ENCODE assay signal across 36 cellular contexts in the genomic region with DNA sequence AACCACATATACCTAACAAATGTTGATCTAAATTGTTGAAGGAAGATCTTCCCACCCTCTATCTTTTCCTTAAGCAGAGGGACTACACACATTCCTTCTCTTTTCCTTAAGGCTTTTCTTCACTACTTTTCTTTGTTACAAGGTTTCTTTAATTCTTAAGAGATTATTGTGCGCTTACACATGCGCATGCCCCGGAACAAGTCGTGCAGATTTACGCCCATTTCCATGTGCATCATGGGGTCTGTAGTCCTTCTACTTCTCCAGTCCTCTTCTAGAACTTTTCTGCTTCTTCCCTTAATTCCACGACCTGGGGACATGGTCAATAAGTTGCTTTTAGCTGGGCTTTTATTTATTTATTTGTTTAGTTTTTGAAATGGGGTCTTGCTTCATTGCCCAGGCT. TPM values are rescaled to one million over a fixed set of nuclear protein-coding genes. Genes with fewer than 3 reads are reported as not detected.
DNase-seq lines count a peak whose midpoint lies in the region; ATAC-seq, FAIRE-seq and TF ChIP-seq lines count a peak whose summit lies in the region.
"Had no signal": no experiment of that assay in that cellular context is flagged by ENCODE, and none has a peak within 500 bp of the region (broad histone marks: within the 10 kb centered on the region; RNA-seq: fewer than 3 reads in every experiment).

No MANE protein-coding gene starts in this region.

- no peaks in the 10 kb centered on the region for H3K9me3 Mint-ChIP-seq in activated naive CD4-positive, alpha-beta T cell treated with anti-CD3 and anti-CD28 coated beads, Interleukin-2, amount 50 U/mL, for 24 hours
- no peaks in the 10 kb centered on the region for H3K9me3 Mint-ChIP-seq in MCF 10A (ENCODE audit: unreplicated experiment)
- H3K9me3 Mint-ChIP-seq: CD4-positive, alpha-beta memory T cell; CD4-positive, alpha-beta T cell; CD8-positive, alpha-beta T cell had no signal

- no peak overlapping the region for H3K4me3 ChIP-seq in HEK293 (ENCODE audit: low read depth, low read length)
- no peak overlapping the region for H3K4me3 ChIP-seq in K562
- H3K4me3 ChIP-seq: A549; BLaER1; BLaER1 treated with 17β-estradiol and CSF1 and Interleukin-3, amounts not matched to agents 10 nM and 100 nM had no signal

- H3K36me3 Mint-ChIP-seq in activated naive CD4-positive, alpha-beta T cell treated with anti-CD3 and anti-CD28 coated beads, Interleukin-2, amount 50 U/mL, for 24 hours = peaks cover 2% of the 10 kb centered on the region
- H3K36me3 Mint-ChIP-seq in MCF 10A (ENCODE audit: insufficient read depth, unreplicated experiment) = peaks cover 10% of the 10 kb centered on the region
- H3K36me3 Mint-ChIP-seq: CD4-positive, alpha-beta memory T cell; CD4-positive, CD25-positive, alpha-beta regulatory T cell; CD8-positive, alpha-beta memory T cell; CD8-positive, alpha-beta T cell had no signal

- intact Hi-C loops in K562 (cut with micrococcal nuclease) = no loop called here
- intact Hi-C loops in MCF 10A (cut with micrococcal nuclease) = no loop called here

- no peak for DNase-seq in activated naive CD4-positive, alpha-beta T cell treated with Interleukin-2 at 50 U/mL for 16 hours
- no peak for DNase-seq in K562 (ENCODE audit: extremely low read depth in 1 of 4, low spot score in 3 of 4)
- DNase-seq in NCI-H128 (lab: John Stamatoyannopoulos, UW; ENCODE audit: unreplicated experiment) = no peak
- no peak for DNase-seq in MCF 10A (ENCODE audit: unreplicated experiment)
- DNase-seq: 8988T; ACHN; AML-193; BE2C; C1 segment of cervical spinal cord; Caco-2; Calu3; CD4-positive, alpha-beta memory T cell; CD4-positive, alpha-beta T cell; CD4-positive, CD25-positive, alpha-beta regulatory T cell; CD8-positive, alpha-beta memory T cell; CD8-positive, alpha-beta T cell; COR-L47; DMS 273 treated with DMSO at 0.1 percent for 48 hours; DMS153; DMS53; DMS79; DMS79 treated with DMSO at 0.1 percent for 48 hours; DND-41; EL had no signal

- no peak for ATAC-seq in K562
- ATAC-seq: A549; CD8-positive, alpha-beta T cell had no signal

- no peak for TF ChIP-seq POLR2A in K562 (conservative IDR thresholded peaks at IDR 0.05)

- H3K27ac ChIP-seq in HEK293 (ENCODE audit: extremely low read depth, low read depth, low read length) (no peak overlapping the region), K562 (ENCODE audit: extremely low read depth, low read depth, low read length) (no peak overlapping the region)
- H3K27ac ChIP-seq: 22Rv1; A549; BLaER1; BLaER1 treated with 17β-estradiol and CSF1 and Interleukin-3, amounts not matched to agents 10 nM and 100 nM; C4-2B had no signal

- WGBS in K562 (ENCODE audit: insufficient coverage, low coverage, missing lambda C conversion rate) = 8% methylated on average over 6 of the region's 6 CpGs

- peaks cover 5% of the 10 kb centered on the region for H3K4me1 Mint-ChIP-seq in activated naive CD4-positive, alpha-beta T cell treated with anti-CD3 and anti-CD28 coated beads, Interleukin-2, amount 50 U/mL, for 24 hours
- peaks cover 11% of the 10 kb centered on the region for H3K4me1 Mint-ChIP-seq in MCF 10A (ENCODE audit: insufficient read depth, unreplicated experiment)

- H2AFZ ChIP-seq in K562 (ENCODE audit: low read depth, low read length) = no peak overlapping the region

- TF ChIP-seq RAD21 in K562 (CRISPR knock-in tag; conservative IDR thresholded peaks at IDR 0.05 in 1 of 2, IDR thresholded peaks at IDR 0.05 in 1 of 2) = no peak

- TF ChIP-seq CTCF in HEK293 (tag by site-specific recombination; IDR thresholded peaks at IDR 0.05) = no peak
- TF ChIP-seq CTCF in K562 (IDR thresholded peaks at IDR 0.05 in 2 of 3, conservative IDR thresholded peaks at IDR 0.05 in 1 of 3; ENCODE audit: insufficient read depth in 2 of 3, low read depth in 1 of 3, low read length in 3 of 3) = no peak
- TF ChIP-seq CTCF in MCF 10A (IDR thresholded peaks at IDR 0.05; ENCODE audit: unreplicated experiment) = no peak

- H3K9ac ChIP-seq in K562 (ENCODE audit: insufficient read depth in 1 of 2, low read depth in 2 of 2, low read length in 2 of 2) = no peak overlapping the region
- H3K9ac ChIP-seq: BLaER1; BLaER1 treated with 17β-estradiol and CSF1 and Interleukin-3, amounts not matched to agents 10 nM and 100 nM had no signal

- H3K9me1 ChIP-seq in K562 (ENCODE audit: control insufficient read depth, insufficient read depth, low read length) = no peaks in the 10 kb centered on the region

- H3K4me2 ChIP-seq in K562 (ENCODE audit: insufficient read depth, low read length) = no peak overlapping the region
- H3K4me2 ChIP-seq: A549; BLaER1; BLaER1 treated with 17β-estradiol and CSF1 and Interleukin-3, amounts not matched to agents 10 nM and 100 nM had no signal

- TF ChIP-seq EP300 in K562 (IDR thresholded peaks at IDR 0.05; ENCODE audit: low read length) = no peak

- peaks cover 14% of the 10 kb centered on the region for H3K27me3 Mint-ChIP-seq in activated naive CD4-positive, alpha-beta T cell treated with anti-CD3 and anti-CD28 coated beads, Interleukin-2, amount 50 U/mL, for 24 hours
- peaks cover 50% of the 10 kb centered on the region for H3K27me3 Mint-ChIP-seq in MCF 10A (ENCODE audit: insufficient read depth, unreplicated experiment)

- BruUV-seq in K562 (replicated peaks; lab: Mats Ljungman, UMichigan) (no TSS peak), MCF 10A (replicated peaks; lab: Mats Ljungman, UMichigan) (no TSS peak)

- CTCF ChIA-PET in HEK293 (lab: Yijun Ruan, JAX) (interaction anchor here (0.7 to 1.0 kb wide), 2 partner anchors 496 to 519 kb away, joined by 3 read pairs; no protein-coding TSS in a partner anchor), K562 (lab: Yijun Ruan, JAX; ENCODE audit: low intra/inter-chr PET ratio) (interaction anchor here (0.6 kb wide), 1 partner anchor 505 kb away, joined by 3 read pairs; no protein-coding TSS in a partner anchor), MCF 10A (lab: Yijun Ruan, JAX) (interaction anchor here (0.8 to 1.6 kb wide), 4 partner anchors 33 to 347 kb away, joined by 3 to 4 read pairs (median 4); no protein-coding TSS in a partner anchor)

- H3K4me1 ChIP-seq in HEK293 (ENCODE audit: control insufficient read depth, insufficient read depth, low read length) = no peaks in the 10 kb centered on the region
- H3K4me1 ChIP-seq in K562 (replicated peaks in 1 of 2; ENCODE audit: control insufficient read depth in 2 of 2, insufficient read depth in 2 of 2, low read length in 2 of 2) = peaks cover 0 to 11% of the 10 kb centered on the region in 2 experiments; a peak in 3 of 5 replicates
- H3K4me1 ChIP-seq: BE2C had no signal

- in situ Hi-C loops in K562 (cut with MboI) = no loop called here

- no peaks in the 10 kb centered on the region for H3K79me2 ChIP-seq in K562 (ENCODE audit: control insufficient read depth, insufficient read depth, low read length)

- peak overlapping the region; percentile 44 for H3K27ac Mint-ChIP-seq in activated naive CD4-positive, alpha-beta T cell treated with anti-CD3 and anti-CD28 coated beads, Interleukin-2, amount 50 U/mL, for 24 hours
- H3K27ac Mint-ChIP-seq in MCF 10A (ENCODE audit: low read depth, unreplicated experiment) = no peak overlapping the region
- H3K27ac Mint-ChIP-seq: B cell; CD14-positive monocyte; CD4-positive, alpha-beta memory T cell; CD4-positive, alpha-beta T cell; CD4-positive, CD25-positive, alpha-beta regulatory T cell; CD8-positive, alpha-beta T cell had no signal

- H3K4me3 Mint-ChIP-seq in activated naive CD4-positive, alpha-beta T cell treated with anti-CD3 and anti-CD28 coated beads, Interleukin-2, amount 50 U/mL, for 24 hours = no peak overlapping the region
- no peak overlapping the region for H3K4me3 Mint-ChIP-seq in MCF 10A (ENCODE audit: unreplicated experiment)
- H3K4me3 Mint-ChIP-seq: B cell; CD4-positive, alpha-beta memory T cell; CD4-positive, alpha-beta T cell; CD8-positive, alpha-beta T cell had no signal

- peaks cover 16 to 65% of the 10 kb centered on the region in 2 experiments; a peak in 4 of 5 replicates for H3K27me3 ChIP-seq in K562 (ENCODE audit: control insufficient read depth in 2 of 2, insufficient read depth in 2 of 2, low read length in 2 of 2)
- H3K27me3 ChIP-seq: BE2C had no signal

- no peaks in the 10 kb centered on the region for H3K9me3 ChIP-seq in HEK293 (ENCODE audit: control insufficient read depth, insufficient read depth, low read depth, low read length)
- H3K9me3 ChIP-seq in K562 (replicated peaks; ENCODE audit: control insufficient read depth, insufficient read depth, low read depth, low read length) = no peaks in the 10 kb centered on the region
- H3K9me3 ChIP-seq: A549; BE2C; BLaER1; BLaER1 treated with 17β-estradiol and CSF1 and Interleukin-3, amounts not matched to agents 10 nM and 100 nM; Caco-2 had no signal

- POLR2A ChIA-PET in HEK293 (lab: Yijun Ruan, JAX) = no interaction called here
- POLR2A ChIA-PET in K562 (lab: Yijun Ruan, JAX) = interaction anchor here (1.0 kb wide), 1 partner anchor 23 kb away, joined by 3 read pairs; no protein-coding TSS in a partner anchor
- POLR2A ChIA-PET in MCF 10A (lab: Yijun Ruan, JAX) = interaction anchor here (0.6 to 2.0 kb wide), 2 partner anchors 91 to 370 kb away, joined by 3 to 6 read pairs; a partner anchor contains a TSS

- H4K20me1 ChIP-seq in K562 (replicated peaks; ENCODE audit: control insufficient read depth, insufficient read depth, low read length) = no peaks in the 10 kb centered on the region; the same call in 1 of the 2 replicates

- no peak for FAIRE-seq in K562 (lab: Jason Lieb, UNC)
- FAIRE-seq: A204.1, A549, D721Med had no signal

- H3K36me3 ChIP-seq in HEK293 (ENCODE audit: control insufficient read depth in 2 of 2, insufficient read depth in 1 of 2, low read length in 2 of 2) (no peaks in the 10 kb centered on the region), K562 (ENCODE audit: control insufficient read depth, insufficient read depth, low read length) (no peaks in the 10 kb centered on the region)
- H3K36me3 ChIP-seq: BLaER1; BLaER1 treated with 17β-estradiol and CSF1 and Interleukin-3, amounts not matched to agents 10 nM and 100 nM had no signal

RNA-seq across cellular contexts. Expression of a gene that starts 1.7 kb away (rescaled TPM):
- not detected in 2 replicates for total RNA-seq in K562 (2011; cell fraction: chromatin; rRNA removed; ENCODE audit: low replicate concordance)
- not detected in 2 replicates for total RNA-seq in K562 (2011; cell fraction: nucleolus; rRNA removed)
- total RNA-seq in K562 (2011; cell fraction: nucleoplasm; rRNA removed) = not detected in 2 replicates
- total RNA-seq in K562 (2014; rRNA removed) = not detected in 2 replicates
- total RNA-seq in K562 (2014; rRNA removed; fragmentation: Illumina TruSeq; extraction: Trizol) = not detected in 2 replicates
- total RNA-seq in K562 (2015; rRNA removed; fragmentation: Illumina TruSeq; extraction: Trizol) = not detected in 2 replicates
- not detected in 2 replicates for total RNA-seq in K562 (2021)
- polyA plus RNA-seq in K562 (2011; rRNA removed) = not detected in 2 replicates
- not detected in 2 replicates for polyA plus RNA-seq in K562 (2011; cell fraction: cytosol; rRNA removed)
- polyA plus RNA-seq in K562 (2011; cell fraction: nucleus; rRNA removed) = not detected in 2 replicates
- polyA plus RNA-seq in K562 (2012) = 0.03 and 0.07 TPM in 2 replicates
- polyA plus RNA-seq in K562 (2014; fragmentation: Illumina TruSeq; extraction: Trizol) = not detected in 2 replicates
- under 1 TPM in 1 of 2 experiments, not detected in 1; 0.01 TPM for polyA plus RNA-seq in K562 (2014; fragmentation: Nextera tagmentation; extraction: Ambion mirVana)
- polyA plus RNA-seq in K562 (2014; rRNA removed) = not detected in 2 replicates
- polyA minus RNA-seq in K562 (2011; rRNA and poly(A)+ RNA removed) = not detected in 2 replicates
- polyA minus RNA-seq in K562 (2011; cell fraction: cytosol; rRNA and poly(A)+ RNA removed) = not detected in 2 replicates
- polyA minus RNA-seq in K562 (2011; cell fraction: nucleus; rRNA and poly(A)+ RNA removed) = 0.11 TPM in 1 of 2 replicates, not detected in the other
- 0.15 and 0.21 TPM in 2 replicates for total RNA-seq in MCF 10A (2022)
- total RNA-seq: A172; B cell; CD4-positive, alpha-beta memory T cell; CD4-positive, alpha-beta T cell; CD4-positive, CD25-positive, alpha-beta regulatory T cell; CD8-positive, alpha-beta memory T cell; CD8-positive, alpha-beta T cell had no signal
- polyA plus RNA-seq: CD14-positive monocyte; CD4-positive, alpha-beta memory T cell; CD4-positive, CD25-positive, alpha-beta regulatory T cell had no signal

RNA-seq across cellular contexts. Expression of a gene that starts 7.4 kb away (rescaled TPM):
- 32.4 and 54.0 TPM in 2 replicates for total RNA-seq in K562 (2011; cell fraction: chromatin; rRNA removed; ENCODE audit: low replicate concordance)
- total RNA-seq in K562 (2011; cell fraction: nucleolus; rRNA removed) = 26.2 and 28.7 TPM in 2 replicates
- total RNA-seq in K562 (2011; cell fraction: nucleoplasm; rRNA removed) = 24.3 and 36.3 TPM in 2 replicates
- total RNA-seq in K562 (2014; rRNA removed) (21.6 and 25.2 TPM in 2 replicates), K562 (2014; rRNA removed; fragmentation: Illumina TruSeq; extraction: Trizol) (28.5 and 32.1 TPM in 2 replicates), K562 (2015; rRNA removed; fragmentation: Illumina TruSeq; extraction: Trizol) (31.6 and 33.2 TPM in 2 replicates), K562 (2021) (58.8 and 62.4 TPM in 2 replicates), MCF 10A (2022) (103 and 111 TPM in 2 replicates)
- polyA plus RNA-seq in K562 (2011; rRNA removed) (14.2 and 17.7 TPM in 2 replicates), K562 (2014; fragmentation: Illumina TruSeq; extraction: Trizol) (39.0 and 48.3 TPM in 2 replicates), K562 (2014; fragmentation: Nextera tagmentation; extraction: Ambion mirVana) (10 to 100 TPM in 1 of 2 experiments, 1 to 10 TPM in 1; 8.0 to 10.6 TPM), K562 (2014; rRNA removed) (17.9 and 27.6 TPM in 2 replicates)
- 5.4 and 7.9 TPM in 2 replicates for polyA plus RNA-seq in K562 (2011; cell fraction: cytosol; rRNA removed)
- polyA plus RNA-seq in K562 (2011; cell fraction: nucleus; rRNA removed) = 33.8 and 37.6 TPM in 2 replicates
- polyA plus RNA-seq in K562 (2012) = 43.5 and 51.3 TPM in 2 replicates
- 8.3 and 8.9 TPM in 2 replicates for polyA minus RNA-seq in K562 (2011; rRNA and poly(A)+ RNA removed)
- polyA minus RNA-seq in K562 (2011; cell fraction: cytosol; rRNA and poly(A)+ RNA removed) = 12.8 and 15.7 TPM in 2 replicates
- 12.1 and 22.4 TPM in 2 replicates for polyA minus RNA-seq in K562 (2011; cell fraction: nucleus; rRNA and poly(A)+ RNA removed)

RNA-seq across cellular contexts. Expression of a gene that starts 42.1 kb away (rescaled TPM):
- 167 and 223 TPM in 2 replicates for total RNA-seq in K562 (2011; cell fraction: chromatin; rRNA removed; ENCODE audit: low replicate concordance)
- total RNA-seq in K562 (2011; cell fraction: nucleolus; rRNA removed) = 128 and 132 TPM in 2 replicates
- 127 and 128 TPM in 2 replicates for total RNA-seq in K562 (2011; cell fraction: nucleoplasm; rRNA removed)
- total RNA-seq in K562 (2014; rRNA removed) (48.0 and 53.6 TPM in 2 replicates), K562 (2014; rRNA removed; fragmentation: Illumina TruSeq; extraction: Trizol) (60.2 and 63.6 TPM in 2 replicates), K562 (2015; rRNA removed; fragmentation: Illumina TruSeq; extraction: Trizol) (66.2 and 68.0 TPM in 2 replicates), K562 (2021) (94.2 and 96.9 TPM in 2 replicates), MCF 10A (2022) (168 and 196 TPM in 2 replicates)
- polyA plus RNA-seq in K562 (2011; rRNA removed) (117 and 123 TPM in 2 replicates), K562 (2014; fragmentation: Illumina TruSeq; extraction: Trizol) (67.0 and 75.9 TPM in 2 replicates), K562 (2014; fragmentation: Nextera tagmentation; extraction: Ambion mirVana) (10 to 100 TPM; 30.1 to 41.2 TPM), K562 (2014; rRNA removed) (46.3 and 51.3 TPM in 2 replicates)
- polyA plus RNA-seq in K562 (2011; cell fraction: cytosol; rRNA removed) = 62.0 and 83.9 TPM in 2 replicates
- 176 and 229 TPM in 2 replicates for polyA plus RNA-seq in K562 (2011; cell fraction: nucleus; rRNA removed)
- 45.6 and 52.9 TPM in 2 replicates for polyA plus RNA-seq in K562 (2012)
- polyA minus RNA-seq in K562 (2011; rRNA and poly(A)+ RNA removed) = 157 and 202 TPM in 2 replicates
- 61.0 and 68.0 TPM in 2 replicates for polyA minus RNA-seq in K562 (2011; cell fraction: cytosol; rRNA and poly(A)+ RNA removed)
- 58.7 and 108 TPM in 2 replicates for polyA minus RNA-seq in K562 (2011; cell fraction: nucleus; rRNA and poly(A)+ RNA removed)
